14 cellular contexts compared by ENCODE assay signal in genomic region chr5:173886157-173886556, GRCh38. TPM values are rescaled to one million over a fixed set of nuclear protein-coding genes. Genes with fewer than 3 reads are reported as not detected.
A peak's percentile ranks its signal among the peaks of the same experiment; 100 is the strongest.
DNase-seq lines count a peak whose midpoint lies in the region; ATAC-seq, FAIRE-seq and TF ChIP-seq lines count a peak whose summit lies in the region.
"Had no signal": no experiment of that assay in that cellular context is flagged by ENCODE, and none has a peak within 500 bp of the region (broad histone marks: within the 10 kb centered on the region; RNA-seq: fewer than 3 reads in every experiment).

No MANE protein-coding gene starts in this region.

- H3K27ac ChIP-seq in small intestine (ENCODE audit: low read depth in 1 of 2, low read length in 1 of 2) (peak overlapping the region; percentile 33 to 50), prostate gland (no peak overlapping the region)

- intact Hi-C loops in prostate gland (cut with DNase I) = loop anchor here (5.0 to 10.0 kb wide), 3 partner anchors 121 to 269 kb away; partner anchors contain the start of gene BOD1

- ATAC-seq in GM18520 (IDR thresholded peaks at IDR 0.05; ENCODE audit: unreplicated experiment) = no peak
- ATAC-seq: body of pancreas, GM23338 had no signal

- peak; percentile 4 for DNase-seq in ELR (ENCODE audit: low read depth)
- DNase-seq in OCI-M1 (lab: John Stamatoyannopoulos, UW) = peak; percentile 52
- DNase-seq in epithelial cell of proximal tubule (ENCODE audit: low read depth) = no peak
- DNase-seq in small intestine = no peak
- DNase-seq in central memory CD4-positive, alpha-beta T cell = no peak
- DNase-seq in prostate gland (ENCODE audit: low spot score) = no peak
- DNase-seq in NCI-H446 treated with DMSO at 0.1 percent for 48 hours (lab: John Stamatoyannopoulos, UW) = no peak
- DNase-seq: body of pancreas, COR-L47, NCI-H446, SIG-M5 had no signal

- H3K4me3 ChIP-seq in epithelial cell of proximal tubule (ENCODE audit: low read depth, low read length) = no peak overlapping the region
- no peak overlapping the region for H3K4me3 ChIP-seq in small intestine (ENCODE audit: low read depth in 1 of 2, low read length in 2 of 2)
- H3K4me3 ChIP-seq in prostate gland = no peak overlapping the region
- H3K4me3 ChIP-seq: body of pancreas, GM23338, lung had no signal

- no peaks in the 10 kb centered on the region for H3K27me3 ChIP-seq in small intestine (ENCODE audit: control insufficient read depth in 2 of 2, insufficient read depth in 2 of 2, low read length in 2 of 2)
- no peaks in the 10 kb centered on the region for H3K27me3 ChIP-seq in prostate gland (replicated peaks; ENCODE audit: insufficient read depth)
- H3K27me3 ChIP-seq: body of pancreas had no signal

- H3K9me3 ChIP-seq in small intestine (ENCODE audit: control insufficient read depth, low read depth) (no peaks in the 10 kb centered on the region), prostate gland (no peaks in the 10 kb centered on the region)
- H3K9me3 ChIP-seq: body of pancreas had no signal

- TF ChIP-seq CTCF in epithelial cell of proximal tubule (conservative IDR thresholded peaks at IDR 0.05; ENCODE audit: low read depth, low read length) (peak; percentile 2), prostate gland (IDR thresholded peaks at IDR 0.05) (no peak)

- TF ChIP-seq POLR2A in prostate gland (IDR thresholded peaks at IDR 0.05) = no peak

- no peak for FAIRE-seq in small intestine (lab: Jason Lieb, UNC)

- H3K4me1 ChIP-seq in small intestine (ENCODE audit: control insufficient read depth in 2 of 2, insufficient read depth in 1 of 2, low read depth in 1 of 2, low read length in 1 of 2) (peaks cover 11 to 15% of the 10 kb centered on the region in 2 donors), prostate gland (replicated peaks) (peaks cover 5% of the 10 kb centered on the region)

- H3K36me3 ChIP-seq in small intestine (ENCODE audit: control insufficient read depth in 2 of 2, insufficient read depth in 2 of 2, low read length in 2 of 2) (no peaks in the 10 kb centered on the region), prostate gland (no peaks in the 10 kb centered on the region)

- WGBS in small intestine, 3 donors = 97 to 98% (median 98%) methylated on average over 2 of the region's 2 CpGs
- WGBS in prostate gland = 94% methylated on average over 2 of the region's 2 CpGs

RNA-seq across cellular contexts. Expression of gene CPEB4, which starts 2.0 kb away (rescaled TPM):
- total RNA-seq in epithelial cell of proximal tubule = 9.5 and 17.5 TPM in 2 replicates
- polyA plus RNA-seq in small intestine = 10 to 100 TPM in 1 of 3 donors, 1 to 10 TPM in 2; 7.8 to 17.8 (median 8.1) TPM
- 10 to 100 TPM; 36.5 to 45.3 TPM for total RNA-seq in prostate gland

Comparison
In these comparisons a context has a peak if more than half of its experiments do, and no peak if none do; other contexts are left out.
1. DNase-seq: peak in ELR (single experiment) and OCI-M1 (single experiment); none in epithelial cell of proximal tubule (single experiment), small intestine (single experiment), central memory CD4-positive, alpha-beta T cell (single experiment), prostate gland (single experiment) and NCI-H446 treated with DMSO at 0.1 percent for 48 hours (single experiment).
2. H3K27ac ChIP-seq: peak in small intestine (2 of 2); none in prostate gland (0 of 2).